15 cellular contexts compared by ENCODE assay signal in the genomic region with DNA sequence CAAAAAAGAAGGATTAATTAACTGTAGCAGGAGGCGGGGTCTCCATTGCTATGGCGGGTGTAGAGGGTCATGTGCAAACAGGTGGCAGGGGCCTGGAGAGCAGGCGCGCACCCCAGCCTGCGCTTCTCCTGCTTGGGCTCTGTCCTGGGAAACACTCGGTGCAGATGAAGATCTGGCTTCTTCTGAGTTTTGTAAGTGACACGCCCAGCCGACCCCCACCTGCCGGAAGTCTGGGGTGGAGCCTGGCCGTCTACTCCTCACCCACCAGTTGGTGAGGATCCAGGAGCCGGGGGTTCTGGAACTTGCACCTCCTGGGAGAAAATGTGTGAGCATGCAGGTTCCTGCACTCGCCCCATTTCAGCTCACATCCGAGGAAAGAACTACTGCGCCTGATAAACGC.
"Had no signal": no experiment of that assay in that cellular context is flagged by ENCODE, and none has a peak within 500 bp of the region (broad histone marks: within the 10 kb centered on the region; RNA-seq: fewer than 3 reads in every experiment).

No MANE protein-coding gene starts in this region.

- ATAC-seq: body of pancreas; effector memory CD8-positive, alpha-beta T cell; foreskin keratinocyte; left lung; stimulated activated effector memory CD8-positive, alpha-beta T cell treated with anti-CD3 and anti-CD28 coated beads, Interleukin-12 subunit alpha, Interleukin-12 subunit beta, amount 100 ng/mL, for 72 hours had no signal

- H3K9me3 ChIP-seq: body of pancreas, left lung, thoracic aorta had no signal

- H3K27ac ChIP-seq: foreskin keratinocyte, left lung had no signal

- H3K4me3 ChIP-seq: body of pancreas, left lung had no signal

- DNase-seq: activated B cell treated with CpG ODN at 0.5 μM for 24 hours; activated CD4-positive, alpha-beta memory T cell treated with anti-CD3 and anti-CD28 coated beads for 36 hours; activated CD4-positive, alpha-beta T cell treated with anti-CD3 and anti-CD28 coated beads for 4 hours; activated naive CD8-positive, alpha-beta T cell treated with anti-CD3 and anti-CD28 coated beads for 36 hours; activated T-cell treated with anti-CD3 and anti-CD28 coated beads for 4 hours; amniotic stem cell; body of pancreas; effector memory CD8-positive, alpha-beta T cell; foreskin keratinocyte; hypothalamus; islet precursor cell; left lung; stimulated activated CD4-positive, alpha-beta T cell treated with anti-CD3 and anti-CD28 coated beads, Interleukin-4, amount 100 ng/mL, for 24 hours had no signal

- H3K27me3 ChIP-seq: body of pancreas, foreskin keratinocyte, left lung had no signal

- H3K36me3 ChIP-seq: left lung, thoracic aorta had no signal
